ENCODE assay signal across 1 cellular context in the genomic region with DNA sequence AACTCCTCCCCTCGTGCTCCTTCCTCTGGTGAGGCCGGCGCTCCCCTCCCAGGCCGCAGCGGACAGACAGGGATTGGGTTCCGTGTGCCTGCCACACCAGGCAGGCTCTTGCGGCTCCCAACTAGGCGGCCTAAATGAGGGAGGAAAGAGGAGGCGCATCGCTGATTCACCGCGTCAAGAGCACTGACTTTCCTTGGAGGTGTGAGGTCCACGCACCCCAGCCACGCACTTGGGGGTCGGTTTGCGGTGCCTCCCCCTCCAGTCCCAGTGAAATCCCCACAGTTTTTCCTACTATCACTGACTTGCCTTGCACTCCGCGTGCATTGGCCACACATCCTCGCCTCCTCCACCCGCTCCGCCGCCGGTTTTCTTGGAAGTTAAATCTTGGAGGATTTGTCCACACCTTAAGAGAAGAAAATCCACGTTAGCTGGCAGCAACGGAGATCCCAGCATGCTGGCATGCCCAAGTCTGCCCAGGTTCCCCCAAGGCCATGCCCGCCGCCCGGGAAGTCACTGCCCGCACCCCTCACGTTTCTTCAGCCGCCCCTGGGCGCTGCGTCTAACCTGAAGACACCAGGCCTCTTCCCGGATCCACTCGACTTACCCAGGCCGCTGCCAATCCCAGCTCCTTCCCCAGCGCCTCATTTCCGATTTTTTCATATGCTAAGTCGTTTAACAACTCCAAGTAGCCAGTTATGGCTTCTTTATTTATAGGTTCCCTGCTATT.
TF ChIP-seq lines count a peak whose summit lies in the region.

No MANE protein-coding gene starts in this region.

TF ChIP-seq in H1, 55 proteins besides CTCF, POLR2A, EP300 and RAD21:
- no peak for TF ChIP-seq BCL11A (IDR thresholded peaks at IDR 0.05; ENCODE audit: low read depth in 2 of 2, low read length in 2 of 2)
- no peak for TF ChIP-seq RNF2 (IDR thresholded peaks at IDR 0.05; ENCODE audit: borderline replicate concordance, low read depth, low read length, missing control alignments, poor library complexity, severe bottlenecking)
- 0 out of 2 replicates have a peak, but pooled peaks have one; percentile 27 for TF ChIP-seq BACH1 (IDR thresholded peaks at IDR 0.05; ENCODE audit: low read length)
- no peak for TF ChIP-seq SUZ12 (IDR thresholded peaks at IDR 0.05; ENCODE audit: low read length)
TF ChIP-seq in H1: peak in this region for 1.
